ENCODE assay signal across 23 cellular contexts in genomic region chr4:173374588-173374987, GRCh38. TPM values are rescaled to one million over a fixed set of nuclear protein-coding genes. Genes with fewer than 3 reads are reported as not detected.
"Had no signal": no experiment of that assay in that cellular context is flagged by ENCODE, and none has a peak within 500 bp of the region (broad histone marks: within the 10 kb centered on the region; RNA-seq: fewer than 3 reads in every experiment).

No MANE protein-coding gene starts in this region.

- H3K27ac ChIP-seq: colonic mucosa, gastrocnemius medialis, neural progenitor cell, prostate gland, suprapubic skin, upper lobe of right lung had no signal

- H3K9me3 ChIP-seq: colonic mucosa, gastrocnemius medialis, heart right ventricle, prostate gland, right atrium auricular region, suprapubic skin, upper lobe of right lung had no signal

- DNase-seq: activated B cell treated with CpG ODN at 0.5 μM for 24 hours; activated CD4-positive, alpha-beta memory T cell treated with anti-CD3 and anti-CD28 coated beads, Interleukin-2, amount 10 ng/mL, durations not matched to agents 7 days and 5 days; activated CD4-positive, alpha-beta T cell treated with anti-CD3 and anti-CD28 coated beads for 48 hours; activated CD8-positive, alpha-beta memory T cell treated with anti-CD3 and anti-CD28 coated beads, Interleukin-2, amount 10 ng/mL, durations not matched to agents 7 days and 5 days; activated naive CD4-positive, alpha-beta T cell treated with Interleukin-2 at 50 U/mL for 16 hours; activated naive CD8-positive, alpha-beta T cell treated with anti-CD3 and anti-CD28 coated beads, Interleukin-2, amount 10 ng/mL, durations not matched to agents 7 days and 5 days; activated T-cell treated with anti-CD3 and anti-CD28 coated beads, Interleukin-2, amount 50 U/mL, for 1 hour; colonic mucosa; effector CD4-positive, alpha-beta T cell; gastrocnemius medialis; heart right ventricle; kidney glomerular epithelial cell; mesendoderm; naive thymus-derived CD4-positive, alpha-beta T cell; stimulated activated naive CD8-positive, alpha-beta T cell treated with anti-CD3 and anti-CD28 coated beads, Interleukin-15, Interleukin-2, amounts not matched to agents 100 U/mL and 50 U/mL, for 24 hours; T-cell; upper lobe of right lung had no signal

- H3K4me1 ChIP-seq: colonic mucosa, prostate gland, upper lobe of right lung had no signal

- H2AFZ ChIP-seq: neural progenitor cell had no signal

- H3K36me3 ChIP-seq: colonic mucosa, gastrocnemius medialis, prostate gland, right atrium auricular region had no signal

- H3K4me3 ChIP-seq: colonic mucosa, gastrocnemius medialis, heart right ventricle, neural progenitor cell, prostate gland, right atrium auricular region, skin epidermis, suprapubic skin, upper lobe of right lung had no signal

- H3K27me3 ChIP-seq: colonic mucosa, gastrocnemius medialis, heart right ventricle, neural progenitor cell, right atrium auricular region, suprapubic skin, upper lobe of right lung had no signal

- H3K9ac ChIP-seq: neural progenitor cell had no signal

- ATAC-seq: activated CD8-positive, alpha-beta memory T cell treated with anti-CD3 and anti-CD28 coated beads, Interleukin-2, amount 10 ng/mL, durations not matched to agents 7 days and 5 days; gastrocnemius medialis; heart right ventricle; naive thymus-derived CD4-positive, alpha-beta T cell; stimulated activated naive CD8-positive, alpha-beta T cell treated with anti-CD3 and anti-CD28 coated beads, Interleukin-15, Interleukin-2, amounts not matched to agents 100 U/mL and 50 U/mL, for 24 hours; T-cell; upper lobe of right lung had no signal

RNA-seq across cellular contexts. Expression of gene SCRG1, which starts 24.3 kb away (rescaled TPM):
- total RNA-seq: activated B cell treated with CpG ODN at 0.5 μM for 24 hours; activated CD4-positive, alpha-beta memory T cell treated with anti-CD3 and anti-CD28 coated beads, Interleukin-2, amount 10 ng/mL, durations not matched to agents 7 days and 5 days; activated CD8-positive, alpha-beta memory T cell treated with anti-CD3 and anti-CD28 coated beads, Interleukin-2, amount 10 ng/mL, durations not matched to agents 7 days and 5 days; activated naive CD8-positive, alpha-beta T cell treated with anti-CD3 and anti-CD28 coated beads, Interleukin-2, amount 10 ng/mL, durations not matched to agents 7 days and 5 days; activated T-helper 2 cell treated with anti-CD3 and anti-CD28 coated beads, Interferon-gamma antibody, Interleukin-2, Interleukin-4, amounts not matched to agents 10 μg/mL and 5 μg/mL and 100 μg/mL, durations not matched to agents 14 hours and 24 hours and 36 hours; gastrocnemius medialis; naive thymus-derived CD4-positive, alpha-beta T cell; T-cell; upper lobe of right lung had no signal
- polyA plus RNA-seq: naive thymus-derived CD4-positive, alpha-beta T cell had no signal
